1 cellular context compared by ENCODE assay signal in the genomic region with DNA sequence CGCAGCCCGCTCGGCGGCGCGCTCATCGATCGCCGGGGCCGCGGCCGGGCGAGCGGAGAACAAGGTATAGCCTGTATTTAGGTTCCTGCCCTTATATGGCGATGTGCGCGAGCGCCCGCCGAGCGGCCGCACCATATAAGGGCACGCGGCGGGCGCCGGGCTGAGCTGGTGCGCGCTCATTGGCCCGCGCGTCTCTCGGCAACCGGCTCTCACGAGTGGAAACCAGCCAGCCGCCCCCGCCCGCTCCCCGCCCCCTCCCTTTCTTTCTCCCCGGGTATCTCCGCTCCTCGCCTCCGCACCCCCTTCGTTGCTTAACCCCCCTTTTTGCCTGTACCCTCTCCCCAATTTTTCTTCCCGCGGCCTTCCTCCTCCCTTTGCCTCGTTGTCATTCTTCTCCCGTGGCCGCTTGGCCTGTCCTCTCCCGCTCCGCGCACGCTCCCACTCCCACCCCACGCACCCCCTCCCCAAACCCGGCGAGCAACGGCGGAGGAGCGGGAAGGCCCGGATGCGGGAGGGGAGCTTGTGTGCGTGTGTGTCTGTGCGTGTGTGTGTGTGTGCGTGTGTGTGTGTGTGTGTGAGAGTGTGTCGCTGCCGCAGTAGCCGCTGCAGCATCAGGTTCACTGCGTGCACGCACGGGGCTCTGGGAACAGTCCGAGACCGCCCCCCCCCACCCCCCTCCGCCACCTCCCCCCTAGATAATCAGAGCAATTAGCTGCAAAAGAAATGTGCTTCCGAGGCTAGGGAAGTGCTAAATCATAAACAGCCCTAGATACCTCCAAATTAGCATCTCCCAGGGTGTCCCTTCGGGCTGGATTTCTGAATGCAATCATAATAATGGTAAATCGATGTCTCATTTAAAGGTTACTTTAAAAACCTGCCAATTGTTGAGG.
TF ChIP-seq lines count a peak whose summit lies in the region.

No MANE protein-coding gene starts in this region.

TF ChIP-seq in K562, 482 proteins besides CTCF, POLR2A, EP300 and RAD21 (continued from another document and continues in another):
- TF ChIP-seq, protein P1, sequence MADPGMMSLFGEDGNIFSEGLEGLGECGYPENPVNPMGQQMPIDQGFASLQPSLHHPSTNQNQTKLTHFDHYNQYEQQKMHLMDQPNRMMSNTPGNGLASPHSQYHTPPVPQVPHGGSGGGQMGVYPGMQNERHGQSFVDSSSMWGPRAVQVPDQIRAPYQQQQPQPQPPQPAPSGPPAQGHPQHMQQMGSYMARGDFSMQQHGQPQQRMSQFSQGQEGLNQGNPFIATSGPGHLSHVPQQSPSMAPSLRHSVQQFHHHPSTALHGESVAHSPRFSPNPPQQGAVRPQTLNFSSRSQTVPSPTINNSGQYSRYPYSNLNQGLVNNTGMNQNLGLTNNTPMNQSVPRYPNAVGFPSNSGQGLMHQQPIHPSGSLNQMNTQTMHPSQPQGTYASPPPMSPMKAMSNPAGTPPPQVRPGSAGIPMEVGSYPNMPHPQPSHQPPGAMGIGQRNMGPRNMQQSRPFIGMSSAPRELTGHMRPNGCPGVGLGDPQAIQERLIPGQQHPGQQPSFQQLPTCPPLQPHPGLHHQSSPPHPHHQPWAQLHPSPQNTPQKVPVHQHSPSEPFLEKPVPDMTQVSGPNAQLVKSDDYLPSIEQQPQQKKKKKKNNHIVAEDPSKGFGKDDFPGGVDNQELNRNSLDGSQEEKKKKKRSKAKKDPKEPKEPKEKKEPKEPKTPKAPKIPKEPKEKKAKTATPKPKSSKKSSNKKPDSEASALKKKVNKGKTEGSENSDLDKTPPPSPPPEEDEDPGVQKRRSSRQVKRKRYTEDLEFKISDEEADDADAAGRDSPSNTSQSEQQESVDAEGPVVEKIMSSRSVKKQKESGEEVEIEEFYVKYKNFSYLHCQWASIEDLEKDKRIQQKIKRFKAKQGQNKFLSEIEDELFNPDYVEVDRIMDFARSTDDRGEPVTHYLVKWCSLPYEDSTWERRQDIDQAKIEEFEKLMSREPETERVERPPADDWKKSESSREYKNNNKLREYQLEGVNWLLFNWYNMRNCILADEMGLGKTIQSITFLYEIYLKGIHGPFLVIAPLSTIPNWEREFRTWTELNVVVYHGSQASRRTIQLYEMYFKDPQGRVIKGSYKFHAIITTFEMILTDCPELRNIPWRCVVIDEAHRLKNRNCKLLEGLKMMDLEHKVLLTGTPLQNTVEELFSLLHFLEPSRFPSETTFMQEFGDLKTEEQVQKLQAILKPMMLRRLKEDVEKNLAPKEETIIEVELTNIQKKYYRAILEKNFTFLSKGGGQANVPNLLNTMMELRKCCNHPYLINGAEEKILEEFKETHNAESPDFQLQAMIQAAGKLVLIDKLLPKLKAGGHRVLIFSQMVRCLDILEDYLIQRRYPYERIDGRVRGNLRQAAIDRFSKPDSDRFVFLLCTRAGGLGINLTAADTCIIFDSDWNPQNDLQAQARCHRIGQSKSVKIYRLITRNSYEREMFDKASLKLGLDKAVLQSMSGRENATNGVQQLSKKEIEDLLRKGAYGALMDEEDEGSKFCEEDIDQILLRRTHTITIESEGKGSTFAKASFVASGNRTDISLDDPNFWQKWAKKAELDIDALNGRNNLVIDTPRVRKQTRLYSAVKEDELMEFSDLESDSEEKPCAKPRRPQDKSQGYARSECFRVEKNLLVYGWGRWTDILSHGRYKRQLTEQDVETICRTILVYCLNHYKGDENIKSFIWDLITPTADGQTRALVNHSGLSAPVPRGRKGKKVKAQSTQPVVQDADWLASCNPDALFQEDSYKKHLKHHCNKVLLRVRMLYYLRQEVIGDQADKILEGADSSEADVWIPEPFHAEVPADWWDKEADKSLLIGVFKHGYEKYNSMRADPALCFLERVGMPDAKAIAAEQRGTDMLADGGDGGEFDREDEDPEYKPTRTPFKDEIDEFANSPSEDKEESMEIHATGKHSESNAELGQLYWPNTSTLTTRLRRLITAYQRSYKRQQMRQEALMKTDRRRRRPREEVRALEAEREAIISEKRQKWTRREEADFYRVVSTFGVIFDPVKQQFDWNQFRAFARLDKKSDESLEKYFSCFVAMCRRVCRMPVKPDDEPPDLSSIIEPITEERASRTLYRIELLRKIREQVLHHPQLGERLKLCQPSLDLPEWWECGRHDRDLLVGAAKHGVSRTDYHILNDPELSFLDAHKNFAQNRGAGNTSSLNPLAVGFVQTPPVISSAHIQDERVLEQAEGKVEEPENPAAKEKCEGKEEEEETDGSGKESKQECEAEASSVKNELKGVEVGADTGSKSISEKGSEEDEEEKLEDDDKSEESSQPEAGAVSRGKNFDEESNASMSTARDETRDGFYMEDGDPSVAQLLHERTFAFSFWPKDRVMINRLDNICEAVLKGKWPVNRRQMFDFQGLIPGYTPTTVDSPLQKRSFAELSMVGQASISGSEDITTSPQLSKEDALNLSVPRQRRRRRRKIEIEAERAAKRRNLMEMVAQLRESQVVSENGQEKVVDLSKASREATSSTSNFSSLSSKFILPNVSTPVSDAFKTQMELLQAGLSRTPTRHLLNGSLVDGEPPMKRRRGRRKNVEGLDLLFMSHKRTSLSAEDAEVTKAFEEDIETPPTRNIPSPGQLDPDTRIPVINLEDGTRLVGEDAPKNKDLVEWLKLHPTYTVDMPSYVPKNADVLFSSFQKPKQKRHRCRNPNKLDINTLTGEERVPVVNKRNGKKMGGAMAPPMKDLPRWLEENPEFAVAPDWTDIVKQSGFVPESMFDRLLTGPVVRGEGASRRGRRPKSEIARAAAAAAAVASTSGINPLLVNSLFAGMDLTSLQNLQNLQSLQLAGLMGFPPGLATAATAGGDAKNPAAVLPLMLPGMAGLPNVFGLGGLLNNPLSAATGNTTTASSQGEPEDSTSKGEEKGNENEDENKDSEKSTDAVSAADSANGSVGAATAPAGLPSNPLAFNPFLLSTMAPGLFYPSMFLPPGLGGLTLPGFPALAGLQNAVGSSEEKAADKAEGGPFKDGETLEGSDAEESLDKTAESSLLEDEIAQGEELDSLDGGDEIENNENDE (IDR thresholded peaks at IDR 0.05; ENCODE audit: low read depth, low read length): no peak
- TF ChIP-seq ZNF316 (IDR thresholded peaks at IDR 0.05) (no peak), BCOR (IDR thresholded peaks at IDR 0.05) (peak; percentile 48; the same call in 1 of the 2 replicates), NFYB (IDR thresholded peaks at IDR 0.05; ENCODE audit: extremely low read depth, insufficient read length) (peak; percentile 33), PCBP1 (IDR thresholded peaks at IDR 0.05; ENCODE audit: low read depth, low read length, poor library complexity, severe bottlenecking) (peak; percentile 60), CTBP1 (IDR thresholded peaks at IDR 0.05; ENCODE audit: borderline replicate concordance) (peak; percentile 62; the same call in 1 of the 2 replicates), TGIF2 (CRISPR knock-in tag; IDR thresholded peaks at IDR 0.05) (no peak), ETV5 (CRISPR knock-in tag; IDR thresholded peaks at IDR 0.05; ENCODE audit: low read depth) (no peak), TSC22D4 (tag; IDR thresholded peaks at IDR 0.05) (no peak), NELFE (IDR thresholded peaks at IDR 0.05; ENCODE audit: insufficient read depth, insufficient read length) (no peak), SPI1 (IDR thresholded peaks at IDR 0.05; ENCODE audit: borderline replicate concordance, low read depth, low read length) (no peak), SUPT5H (IDR thresholded peaks at IDR 0.05) (0 out of 2 replicates have a peak, but pooled peaks have one; percentile 33), E2F1 (CRISPR knock-in tag; IDR thresholded peaks at IDR 0.05) (no peak), ZNF175 (CRISPR knock-in tag; IDR thresholded peaks at IDR 0.05; ENCODE audit: low read depth) (peak; percentile 97), DNMT1 (IDR thresholded peaks at IDR 0.05) (no peak), MECOM (CRISPR knock-in tag; IDR thresholded peaks at IDR 0.05) (no peak), GATA2 (CRISPR knock-in tag; IDR thresholded peaks at IDR 0.05) (no peak), RCOR1 (IDR thresholded peaks at IDR 0.05; ENCODE audit: borderline replicate concordance in 1 of 2, low read depth in 2 of 2, low read length in 2 of 2) (peak in 1 of 2 experiments; percentile 8; a peak in 1 of 4 replicates), L3MBTL2 (IDR thresholded peaks at IDR 0.05) (no peak), KLF10 (CRISPR knock-in tag; IDR thresholded peaks at IDR 0.05) (no peak), NR4A1 (CRISPR knock-in tag; IDR thresholded peaks at IDR 0.05) (no peak), NR4A1 (tag; IDR thresholded peaks at IDR 0.05) (no peak), TOE1 (IDR thresholded peaks at IDR 0.05; ENCODE audit: borderline replicate concordance) (peak; percentile 75), TOE1 (CRISPR knock-in tag; IDR thresholded peaks at IDR 0.05; ENCODE audit: borderline replicate concordance, low read depth) (no peak), ZNF197 (CRISPR knock-in tag; IDR thresholded peaks at IDR 0.05; ENCODE audit: low read depth) (peak; percentile 59; the same call in 1 of the 2 replicates), TFAM (CRISPR knock-in tag; conservative IDR thresholded peaks at IDR 0.05) (no peak), ZNF707 (CRISPR knock-in tag; conservative IDR thresholded peaks at IDR 0.05) (no peak), HNRNPH1 (optimal IDR thresholded peaks at IDR 0.05; ENCODE audit: low read depth, low read length) (no peak), POLR3A (IDR thresholded peaks at IDR 0.05; ENCODE audit: borderline replicate concordance, extremely low read depth, insufficient read depth, insufficient read length) (no peak), ZSCAN29 (IDR thresholded peaks at IDR 0.05) (no peak), ESRRB (CRISPR knock-in tag; IDR thresholded peaks at IDR 0.05; ENCODE audit: borderline replicate concordance) (0 out of 2 replicates have a peak, but pooled peaks have one; percentile 32), MED1 (CRISPR knock-in tag; IDR thresholded peaks at IDR 0.05; ENCODE audit: borderline replicate concordance) (no peak), SMC3 (conservative IDR thresholded peaks at IDR 0.05; ENCODE audit: insufficient read depth, low read depth, low read length) (no peak), PYGO2 (tag; IDR thresholded peaks at IDR 0.05) (no peak), DPF2 (IDR thresholded peaks at IDR 0.05) (peak; percentile 78), NUFIP1 (IDR thresholded peaks at IDR 0.05; ENCODE audit: partially characterized antibody) (no peak)
- TF ChIP-seq, protein P2, sequence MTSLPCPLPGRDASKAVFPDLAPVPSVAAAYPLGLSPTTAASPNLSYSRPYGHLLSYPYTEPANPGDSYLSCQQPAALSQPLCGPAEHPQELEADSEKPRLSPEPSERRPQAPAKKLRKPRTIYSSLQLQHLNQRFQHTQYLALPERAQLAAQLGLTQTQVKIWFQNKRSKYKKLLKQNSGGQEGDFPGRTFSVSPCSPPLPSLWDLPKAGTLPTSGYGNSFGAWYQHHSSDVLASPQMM (CRISPR knock-in tag; IDR thresholded peaks at IDR 0.05): no peak
- TF ChIP-seq, protein P3, sequence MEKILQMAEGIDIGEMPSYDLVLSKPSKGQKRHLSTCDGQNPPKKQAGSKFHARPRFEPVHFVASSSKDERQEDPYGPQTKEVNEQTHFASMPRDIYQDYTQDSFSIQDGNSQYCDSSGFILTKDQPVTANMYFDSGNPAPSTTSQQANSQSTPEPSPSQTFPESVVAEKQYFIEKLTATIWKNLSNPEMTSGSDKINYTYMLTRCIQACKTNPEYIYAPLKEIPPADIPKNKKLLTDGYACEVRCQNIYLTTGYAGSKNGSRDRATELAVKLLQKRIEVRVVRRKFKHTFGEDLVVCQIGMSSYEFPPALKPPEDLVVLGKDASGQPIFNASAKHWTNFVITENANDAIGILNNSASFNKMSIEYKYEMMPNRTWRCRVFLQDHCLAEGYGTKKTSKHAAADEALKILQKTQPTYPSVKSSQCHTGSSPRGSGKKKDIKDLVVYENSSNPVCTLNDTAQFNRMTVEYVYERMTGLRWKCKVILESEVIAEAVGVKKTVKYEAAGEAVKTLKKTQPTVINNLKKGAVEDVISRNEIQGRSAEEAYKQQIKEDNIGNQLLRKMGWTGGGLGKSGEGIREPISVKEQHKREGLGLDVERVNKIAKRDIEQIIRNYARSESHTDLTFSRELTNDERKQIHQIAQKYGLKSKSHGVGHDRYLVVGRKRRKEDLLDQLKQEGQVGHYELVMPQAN (IDR thresholded peaks at IDR 0.05; ENCODE audit: borderline replicate concordance): peak; percentile 62; the same call in 1 of the 2 replicates
- TF ChIP-seq, protein P4, sequence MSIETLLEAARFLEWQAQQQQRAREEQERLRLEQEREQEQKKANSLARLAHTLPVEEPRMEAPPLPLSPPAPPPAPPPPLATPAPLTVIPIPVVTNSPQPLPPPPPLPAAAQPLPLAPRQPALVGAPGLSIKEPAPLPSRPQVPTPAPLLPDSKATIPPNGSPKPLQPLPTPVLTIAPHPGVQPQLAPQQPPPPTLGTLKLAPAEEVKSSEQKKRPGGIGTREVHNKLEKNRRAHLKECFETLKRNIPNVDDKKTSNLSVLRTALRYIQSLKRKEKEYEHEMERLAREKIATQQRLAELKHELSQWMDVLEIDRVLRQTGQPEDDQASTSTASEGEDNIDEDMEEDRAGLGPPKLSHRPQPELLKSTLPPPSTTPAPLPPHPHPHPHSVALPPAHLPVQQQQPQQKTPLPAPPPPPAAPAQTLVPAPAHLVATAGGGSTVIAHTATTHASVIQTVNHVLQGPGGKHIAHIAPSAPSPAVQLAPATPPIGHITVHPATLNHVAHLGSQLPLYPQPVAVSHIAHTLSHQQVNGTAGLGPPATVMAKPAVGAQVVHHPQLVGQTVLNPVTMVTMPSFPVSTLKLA (conservative IDR thresholded peaks at IDR 0.05): peak; percentile 39 to 48; a peak in 1 of 4 replicates
- TF ChIP-seq, protein P5, sequence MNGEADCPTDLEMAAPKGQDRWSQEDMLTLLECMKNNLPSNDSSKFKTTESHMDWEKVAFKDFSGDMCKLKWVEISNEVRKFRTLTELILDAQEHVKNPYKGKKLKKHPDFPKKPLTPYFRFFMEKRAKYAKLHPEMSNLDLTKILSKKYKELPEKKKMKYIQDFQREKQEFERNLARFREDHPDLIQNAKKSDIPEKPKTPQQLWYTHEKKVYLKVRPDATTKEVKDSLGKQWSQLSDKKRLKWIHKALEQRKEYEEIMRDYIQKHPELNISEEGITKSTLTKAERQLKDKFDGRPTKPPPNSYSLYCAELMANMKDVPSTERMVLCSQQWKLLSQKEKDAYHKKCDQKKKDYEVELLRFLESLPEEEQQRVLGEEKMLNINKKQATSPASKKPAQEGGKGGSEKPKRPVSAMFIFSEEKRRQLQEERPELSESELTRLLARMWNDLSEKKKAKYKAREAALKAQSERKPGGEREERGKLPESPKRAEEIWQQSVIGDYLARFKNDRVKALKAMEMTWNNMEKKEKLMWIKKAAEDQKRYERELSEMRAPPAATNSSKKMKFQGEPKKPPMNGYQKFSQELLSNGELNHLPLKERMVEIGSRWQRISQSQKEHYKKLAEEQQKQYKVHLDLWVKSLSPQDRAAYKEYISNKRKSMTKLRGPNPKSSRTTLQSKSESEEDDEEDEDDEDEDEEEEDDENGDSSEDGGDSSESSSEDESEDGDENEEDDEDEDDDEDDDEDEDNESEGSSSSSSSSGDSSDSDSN (IDR thresholded peaks at IDR 0.05; ENCODE audit: borderline replicate concordance in 1 of 2, low read depth in 2 of 2, low read length in 2 of 2): 0 out of 4 replicates have a peak, but pooled peaks of 1 of the 2 experiments have one; percentile 47
- TF ChIP-seq, protein P6, sequence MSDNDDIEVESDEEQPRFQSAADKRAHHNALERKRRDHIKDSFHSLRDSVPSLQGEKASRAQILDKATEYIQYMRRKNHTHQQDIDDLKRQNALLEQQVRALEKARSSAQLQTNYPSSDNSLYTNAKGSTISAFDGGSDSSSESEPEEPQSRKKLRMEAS (CRISPR knock-in tag; IDR thresholded peaks at IDR 0.05): no peak
